24 cellular contexts compared by ENCODE assay signal in genomic region chr16:50394215-50394802, GRCh38. TPM values are rescaled to one million over a fixed set of nuclear protein-coding genes. Genes with fewer than 3 reads are reported as not detected.
A peak's percentile ranks its signal among the peaks of the same experiment; 100 is the strongest.
DNase-seq lines count a peak whose midpoint lies in the region; ATAC-seq and TF ChIP-seq lines count a peak whose summit lies in the region.
"Had no signal": no experiment of that assay in that cellular context is flagged by ENCODE, and none has a peak within 500 bp of the region (broad histone marks: within the 10 kb centered on the region; RNA-seq: fewer than 3 reads in every experiment).

No MANE protein-coding gene starts in this region.

- CTCF ChIA-PET in OCI-LY7 (lab: Charles Lee; ENCODE audit: unreplicated experiment) = no interaction called here

- POLR2A ChIA-PET in OCI-LY7 (lab: Charles Lee) = interaction anchor here (0.6 to 0.7 kb wide), 4 partner anchors 22 to 948 kb away, joined by 3 to 5 read pairs (median 4); no protein-coding TSS in a partner anchor

- TF ChIP-seq EP300 in esophagus muscularis mucosa (IDR thresholded peaks at IDR 0.05) = no peak

- H3K27me3 ChIP-seq in right atrium auricular region = no peaks in the 10 kb centered on the region
- no peaks in the 10 kb centered on the region for H3K27me3 ChIP-seq in esophagus muscularis mucosa
- H3K27me3 ChIP-seq: body of pancreas, foreskin keratinocyte, ovary, testis had no signal

- DNase-seq in right atrium auricular region (ENCODE audit: low spot score) (peak; percentile 23), Right ventricle myocardium superior (no peak), OCI-LY7 (ENCODE audit: low spot score) (peak; percentile 16), esophagus muscularis mucosa (ENCODE audit: extremely low spot score) (peak; percentile 42), mucosa of gallbladder (ENCODE audit: low spot score) (no peak)
- DNase-seq in activated CD4-positive, CD25-positive, alpha-beta regulatory T cell (lab: John Stamatoyannopoulos, UW) = no peak
- DNase-seq: activated CD4-positive, alpha-beta memory T cell treated with anti-CD3 and anti-CD28 coated beads, Interleukin-2, amount 10 ng/mL, durations not matched to agents 7 days and 5 days; activated naive CD4-positive, alpha-beta T cell; activated T-cell treated with anti-CD3 and anti-CD28 coated beads, Interleukin-2, amount 50 U/mL, for 1 hour; body of pancreas; Calu3; foreskin keratinocyte; heart right ventricle; naive thymus-derived CD4-positive, alpha-beta T cell; NCI-H2171; NCI-H524 treated with DMSO at 0.1 percent for 48 hours; ovary; right cardiac atrium; stimulated activated CD4-positive, alpha-beta T cell treated with anti-CD3 and anti-CD28 coated beads, Interleukin-12 subunit alpha, Interleukin-12 subunit beta, amount 100 ng/mL, for 4 hours; stimulated activated CD4-positive, alpha-beta T cell treated with anti-CD3 and anti-CD28 coated beads, Interleukin-4, amount 100 ng/mL, for 4 hours; stimulated activated naive CD4-positive, alpha-beta T cell treated with Interleukin-2 at 50 U/mL for 16 hours; testis had no signal

- H3K4me1 ChIP-seq in right atrium auricular region (no peaks in the 10 kb centered on the region), OCI-LY7 (ENCODE audit: insufficient read depth, low read length, poor library complexity, severe bottlenecking) (peaks cover 20% of the 10 kb centered on the region), esophagus muscularis mucosa (no peaks in the 10 kb centered on the region)
- H3K4me1 ChIP-seq: body of pancreas, heart right ventricle, testis had no signal

- H3K9me2 ChIP-seq in OCI-LY7 (ENCODE audit: insufficient read depth, low read length) = no peaks in the 10 kb centered on the region

- intact Hi-C loops in Right ventricle myocardium superior (cut with DNase I) = no loop called here
- intact Hi-C loops in OCI-LY7 (cut with micrococcal nuclease; ENCODE audit: unreplicated experiment) = no loop called here
- intact Hi-C loops in esophagus muscularis mucosa (cut with DNase I) = no loop called here

- no peak for TF ChIP-seq POLR2A in esophagus muscularis mucosa (IDR thresholded peaks at IDR 0.05; ENCODE audit: low read depth)

- no peak for TF ChIP-seq CTCF in right atrium auricular region (IDR thresholded peaks at IDR 0.05)
- TF ChIP-seq CTCF in OCI-LY7 (conservative IDR thresholded peaks at IDR 0.05; ENCODE audit: low read length) = no peak
- TF ChIP-seq CTCF in esophagus muscularis mucosa (IDR thresholded peaks at IDR 0.05) = no peak

- H3K36me3 ChIP-seq in right atrium auricular region = no peaks in the 10 kb centered on the region
- H3K36me3 ChIP-seq in OCI-LY7 (ENCODE audit: insufficient read depth, low read length) = no peaks in the 10 kb centered on the region
- no peaks in the 10 kb centered on the region for H3K36me3 ChIP-seq in esophagus muscularis mucosa
- H3K36me3 ChIP-seq: heart right ventricle, ovary had no signal

- H3K9me3 ChIP-seq in right atrium auricular region (no peaks in the 10 kb centered on the region), OCI-LY7 (ENCODE audit: low read length) (no peaks in the 10 kb centered on the region), esophagus muscularis mucosa (no peaks in the 10 kb centered on the region)
- H3K9me3 ChIP-seq: body of pancreas, heart right ventricle, ovary, testis had no signal

- H3K4me3 ChIP-seq in right atrium auricular region = no peak overlapping the region
- H3K4me3 ChIP-seq in OCI-LY7 (ENCODE audit: low read depth, low read length, poor library complexity, severe bottlenecking) = no peak overlapping the region
- no peak overlapping the region for H3K4me3 ChIP-seq in esophagus muscularis mucosa
- H3K4me3 ChIP-seq: body of pancreas, heart right ventricle, ovary, testis had no signal

- H2AFZ ChIP-seq in OCI-LY7 (ENCODE audit: low read length) = peak overlapping the region; percentile 27; the same call in 1 of the 2 replicates

- H4K20me1 ChIP-seq in OCI-LY7 (ENCODE audit: insufficient read depth, low read length) = no peaks in the 10 kb centered on the region

- WGBS in esophagus muscularis mucosa = 64% methylated on average over 2 of the region's 2 CpGs

- no peaks in the 10 kb centered on the region for H3K79me2 ChIP-seq in OCI-LY7 (ENCODE audit: insufficient read depth, low read depth, low read length)

- ATAC-seq in Right ventricle myocardium superior (ENCODE audit: poor library complexity) = no peak
- ATAC-seq in HG03159 (IDR thresholded peaks at IDR 0.05; ENCODE audit: unreplicated experiment) = no peak
- ATAC-seq: body of pancreas; foreskin keratinocyte; heart right ventricle; naive thymus-derived CD4-positive, alpha-beta T cell; right cardiac atrium had no signal

- no TSS peak for BruUV-seq in OCI-LY7 (replicated peaks; lab: Mats Ljungman, UMichigan)

- H3K27ac ChIP-seq in right atrium auricular region (no peak overlapping the region), OCI-LY7 (ENCODE audit: low read depth, low read length, poor library complexity, severe bottlenecking) (no peak overlapping the region), esophagus muscularis mucosa (replicated peaks in 1 of 4) (no peak overlapping the region)
- H3K27ac ChIP-seq: body of pancreas, C4-2B, foreskin keratinocyte, heart right ventricle, ovary, testis had no signal

- H3K4me2 ChIP-seq in OCI-LY7 (ENCODE audit: low read length) = no peak overlapping the region

RNA-seq across cellular contexts. Expression of gene BRD7, which starts 25.5 kb away (rescaled TPM):
- total RNA-seq in right atrium auricular region = 10 to 100 TPM; 28.0 to 28.9 TPM
- total RNA-seq in Right ventricle myocardium superior = 39.1 TPM
- 78.5 and 90.0 TPM in 2 replicates for total RNA-seq in OCI-LY7 (2014; rRNA removed; shearing (Covaris generic))
- 105 and 106 TPM in 2 replicates for total RNA-seq in OCI-LY7 (2022)
- total RNA-seq in esophagus muscularis mucosa = 10 to 100 TPM; 49.5 to 68.1 (median 56.5) TPM
- total RNA-seq in mucosa of gallbladder = 59.1 TPM

Comparison
In these comparisons a context has a peak if more than half of its experiments do, and no peak if none do; other contexts are left out.
1. DNase-seq: peak in right atrium auricular region (single experiment), OCI-LY7 (single experiment) and esophagus muscularis mucosa (single experiment); none in Right ventricle myocardium superior (single experiment), mucosa of gallbladder (single experiment) and activated CD4-positive, CD25-positive, alpha-beta regulatory T cell (0 of 4).